ENCODE assay signal across 1 cellular context in the genomic region with DNA sequence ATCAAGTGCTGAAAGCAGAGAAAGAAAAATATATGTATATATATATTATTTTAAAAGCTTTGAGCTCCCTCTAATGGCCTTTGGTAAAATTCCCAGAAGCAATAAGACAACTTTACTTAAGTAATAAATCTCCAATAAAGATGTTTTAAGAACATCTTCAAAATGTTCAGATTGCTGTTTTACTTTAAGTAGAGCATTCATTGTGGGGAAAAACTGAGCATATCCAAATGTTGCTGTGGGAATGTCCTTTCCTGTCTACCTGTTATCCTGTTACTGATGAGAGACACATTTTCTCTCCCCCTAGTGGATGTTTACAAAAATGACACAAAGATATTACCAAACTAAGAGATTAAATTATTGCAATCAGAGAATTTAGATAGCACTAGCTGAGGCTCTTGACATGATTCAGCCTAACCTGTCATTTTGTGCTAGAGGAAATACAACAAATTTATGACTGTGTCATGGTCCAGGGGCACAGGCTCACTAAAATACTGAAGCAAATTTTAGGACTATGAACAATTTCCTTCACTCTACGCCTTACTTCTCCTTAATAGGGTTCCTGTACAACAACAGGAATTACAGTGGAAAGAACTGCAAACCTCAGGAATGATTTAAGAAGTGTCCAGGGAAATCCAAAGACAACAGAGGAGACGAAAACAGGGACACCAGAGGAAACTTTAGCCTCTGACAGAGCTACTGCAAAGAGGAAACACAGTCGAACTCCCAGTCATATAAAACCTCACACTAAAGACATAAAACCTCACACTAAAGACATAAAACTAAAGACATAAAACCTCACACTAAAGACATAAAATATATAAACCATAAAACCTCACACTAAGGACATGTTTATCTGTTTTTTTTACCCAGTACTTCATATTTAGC.
TF ChIP-seq lines count a peak whose summit lies in the region.

No MANE protein-coding gene starts in this region.

TF ChIP-seq in SK-N-SH treated with all-trans-retinoic acid at 6 μM for 48 hours, 23 proteins besides CTCF, POLR2A, EP300 and RAD21 (continued from another document):
- TF ChIP-seq, protein P1, sequence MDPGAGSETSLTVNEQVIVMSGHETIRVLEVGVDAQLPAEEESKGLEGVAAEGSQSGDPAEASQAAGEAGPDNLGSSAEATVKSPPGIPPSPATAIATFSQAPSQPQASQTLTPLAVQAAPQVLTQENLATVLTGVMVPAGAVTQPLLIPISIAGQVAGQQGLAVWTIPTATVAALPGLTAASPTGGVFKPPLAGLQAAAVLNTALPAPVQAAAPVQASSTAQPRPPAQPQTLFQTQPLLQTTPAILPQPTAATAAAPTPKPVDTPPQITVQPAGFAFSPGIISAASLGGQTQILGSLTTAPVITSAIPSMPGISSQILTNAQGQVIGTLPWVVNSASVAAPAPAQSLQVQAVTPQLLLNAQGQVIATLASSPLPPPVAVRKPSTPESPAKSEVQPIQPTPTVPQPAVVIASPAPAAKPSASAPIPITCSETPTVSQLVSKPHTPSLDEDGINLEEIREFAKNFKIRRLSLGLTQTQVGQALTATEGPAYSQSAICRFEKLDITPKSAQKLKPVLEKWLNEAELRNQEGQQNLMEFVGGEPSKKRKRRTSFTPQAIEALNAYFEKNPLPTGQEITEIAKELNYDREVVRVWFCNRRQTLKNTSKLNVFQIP (CRISPR knock-in tag; IDR thresholded peaks at IDR 0.05; ENCODE audit: borderline replicate concordance, low read depth) = no peak
- TF ChIP-seq ISL1 (CRISPR knock-in tag; IDR thresholded peaks at IDR 0.05) (no peak), TOX (CRISPR knock-in tag; IDR thresholded peaks at IDR 0.05; ENCODE audit: borderline replicate concordance) (no peak)
TF ChIP-seq in SK-N-SH treated with all-trans-retinoic acid at 6 μM for 48 hours: peak in this region for 0.
